Comparison of ENCODE assay signal across 21 cellular contexts in the genomic region with DNA sequence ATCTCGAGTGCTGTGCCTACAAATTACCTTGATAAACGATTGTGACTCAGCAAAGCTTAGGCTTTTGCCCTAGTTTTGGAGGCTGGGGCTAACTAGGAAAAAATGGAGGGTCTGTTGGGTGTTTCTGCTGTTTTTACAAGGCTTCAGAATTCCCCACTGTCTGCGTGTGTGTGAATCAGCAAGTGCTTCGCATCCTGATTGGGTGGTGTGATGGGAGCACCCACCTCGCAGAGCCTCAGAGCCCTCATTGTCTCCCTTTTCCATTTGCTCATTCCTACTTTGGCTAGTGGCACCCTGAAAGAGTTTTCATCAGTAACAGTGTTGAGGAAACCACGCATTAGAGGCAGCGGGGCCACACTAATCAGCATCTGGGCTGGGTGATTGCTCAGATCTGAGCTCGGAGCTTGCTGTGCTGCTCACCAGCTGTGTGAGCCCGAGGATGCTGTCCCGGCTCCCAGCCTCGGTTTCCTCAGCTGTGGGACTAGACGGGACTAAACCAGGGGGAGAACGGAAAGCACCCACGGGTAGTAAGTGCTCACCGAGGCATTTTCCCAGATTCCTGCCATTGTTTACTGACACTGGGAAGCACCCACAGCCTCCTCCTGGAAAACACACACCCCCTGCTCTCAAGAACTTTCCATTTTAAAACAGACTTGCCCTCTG. TPM values are rescaled to one million over a fixed set of nuclear protein-coding genes. Genes with fewer than 3 reads are reported as not detected.
"Had no signal": no experiment of that assay in that cellular context is flagged by ENCODE, and none has a peak within 500 bp of the region (broad histone marks: within the 10 kb centered on the region; RNA-seq: fewer than 3 reads in every experiment).

No MANE protein-coding gene starts in this region.

- H3K27ac ChIP-seq: brain microvascular endothelial cell, esophagus squamous epithelium, right lobe of liver, spleen, testis, upper lobe of left lung had no signal

- H3K27ac Mint-ChIP-seq: activated T-helper 17 cell treated with anti-CD3 and anti-CD28 coated beads, Interleukin-2, amount 50 U/mL, for 72 hours; nephron; T-helper 2 cell treated with Interferon-gamma antibody and Interleukin-4, amounts not matched to agents 5 μg/mL and 100 μg/mL, for 36 hours had no signal

- DNase-seq: activated CD4-positive, CD25-positive, alpha-beta regulatory T cell treated with anti-CD3 and anti-CD28 coated beads, Interleukin-2, amount 50 U/mL, for 72 hours; activated naive CD4-positive, alpha-beta T cell treated with Interleukin-2 at 50 U/mL for 16 hours; activated T-cell treated with anti-CD3 and anti-CD28 coated beads for 4 hours; brain microvascular endothelial cell; cortex of kidney; effector CD4-positive, alpha-beta T cell; esophagus squamous epithelium; foreskin fibroblast; occipital lobe; right lobe of liver; spleen; stomach; testis; upper lobe of left lung had no signal

- H3K4me1 Mint-ChIP-seq: activated T-helper 17 cell treated with anti-CD3 and anti-CD28 coated beads, Interleukin-2, amount 50 U/mL, for 72 hours; central memory CD8-positive, alpha-beta T cell; nephron had no signal

- H3K36me3 ChIP-seq: brain microvascular endothelial cell, esophagus squamous epithelium, right lobe of liver, spleen, stomach, upper lobe of left lung had no signal

- H3K4me3 ChIP-seq: esophagus squamous epithelium, right lobe of liver, spleen, stomach, testis, upper lobe of left lung had no signal

- H3K27me3 ChIP-seq: brain microvascular endothelial cell, right lobe of liver, testis, upper lobe of left lung had no signal

- H3K9me3 ChIP-seq: esophagus squamous epithelium, right lobe of liver, spleen, stomach, testis, upper lobe of left lung had no signal

- H3K9me3 Mint-ChIP-seq: activated T-helper 17 cell treated with anti-CD3 and anti-CD28 coated beads, Interleukin-2, amount 50 U/mL, for 72 hours; central memory CD8-positive, alpha-beta T cell; T-helper 2 cell treated with Interferon-gamma antibody and Interleukin-4, amounts not matched to agents 5 μg/mL and 100 μg/mL, for 36 hours had no signal

- H3K4me3 Mint-ChIP-seq: activated T-helper 17 cell treated with anti-CD3 and anti-CD28 coated beads, Interleukin-2, amount 50 U/mL, for 72 hours; central memory CD8-positive, alpha-beta T cell; nephron; T-helper 2 cell treated with Interferon-gamma antibody and Interleukin-4, amounts not matched to agents 5 μg/mL and 100 μg/mL, for 36 hours had no signal

- H3K4me1 ChIP-seq: esophagus squamous epithelium, right lobe of liver, spleen, stomach, testis, upper lobe of left lung had no signal

- ATAC-seq: activated T-helper 17 cell treated with anti-CD3 and anti-CD28 coated beads, Interleukin-2, amount 50 U/mL, for 72 hours; right lobe of liver had no signal

- H3K27me3 Mint-ChIP-seq: central memory CD8-positive, alpha-beta T cell had no signal

RNA-seq across cellular contexts. Expression of a gene that starts 40.6 kb away (rescaled TPM):
- total RNA-seq: occipital lobe had no signal

RNA-seq across cellular contexts. Expression of a gene that starts 51.9 kb away (rescaled TPM):
- total RNA-seq: activated T-helper 17 cell treated with anti-CD3 and anti-CD28 coated beads, Interleukin-2, amount 50 U/mL, for 72 hours; esophagus squamous epithelium; lower leg skin; mesenteric fat pad; occipital lobe; posterior vena cava; right lobe of liver; spleen; stomach; upper lobe of left lung had no signal
- polyA plus RNA-seq: spleen, stomach had no signal
